ENCODE assay signal across 8 cellular contexts in the genomic region with DNA sequence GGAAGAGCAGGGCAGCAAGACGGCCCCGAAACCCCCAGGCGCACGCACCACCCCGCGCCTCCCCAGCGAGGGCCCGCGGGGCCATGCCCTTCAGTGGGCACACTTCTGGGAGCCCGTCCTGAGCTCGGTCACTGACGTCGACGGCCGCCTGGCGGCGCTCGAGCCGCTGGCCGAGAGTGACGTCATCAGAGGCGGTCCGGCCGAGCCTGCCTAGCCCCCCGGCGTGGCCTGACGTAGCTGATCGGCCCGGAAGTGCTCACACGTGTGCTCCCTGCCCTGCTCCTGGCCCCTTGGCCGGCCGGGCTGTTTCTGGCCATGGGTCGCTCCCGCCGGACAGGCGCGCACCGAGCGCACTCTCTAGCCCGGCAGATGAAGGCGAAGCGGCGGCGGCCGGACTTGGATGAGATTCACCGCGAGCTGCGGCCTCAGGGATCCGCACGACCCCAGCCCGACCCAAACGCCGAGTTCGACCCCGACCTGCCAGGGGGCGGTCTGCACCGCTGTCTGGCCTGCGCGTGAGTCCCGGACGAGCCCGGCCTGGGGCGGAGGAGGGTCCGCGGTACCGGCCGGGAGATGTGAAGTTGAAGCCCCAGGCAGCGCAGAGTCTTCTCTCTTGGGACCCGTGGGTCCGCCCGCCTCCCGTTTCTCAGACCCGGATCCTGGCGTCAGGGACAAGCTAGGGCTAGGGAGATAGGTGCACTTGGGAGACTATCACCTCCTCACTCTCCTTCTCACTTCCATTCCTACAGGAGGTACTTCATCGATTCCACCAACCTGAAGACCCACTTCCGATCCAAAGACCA. TPM values are rescaled to one million over a fixed set of nuclear protein-coding genes. Genes with fewer than 3 reads are reported as not detected.
DNase-seq lines count a peak whose midpoint lies in the region; ATAC-seq and TF ChIP-seq lines count a peak whose summit lies in the region.

A gene (plus strand): TSS at position 240 of the 803 bp plus-strand sequence. CDS start 76 bp downstream, at position 316.

- H3K27me3 ChIP-seq in BE2C: no peaks in the 10 kb centered on the region
- H3K27me3 ChIP-seq in colonic mucosa: no peaks in the 10 kb centered on the region

- peaks cover 8% of the 10 kb centered on the region for H3K36me3 Mint-ChIP-seq in activated CD4-positive, alpha-beta T cell treated with anti-CD3 and anti-CD28 coated beads, Interleukin-2, amount 10 ng/mL, durations not matched to agents 24 days and 14 days (ENCODE audit: low read depth)

- no peaks in the 10 kb centered on the region; the same call in 1 of the 2 replicates for H3K4me1 ChIP-seq in BE2C
- H3K4me1 ChIP-seq in colonic mucosa: peaks cover 6% of the 10 kb centered on the region

- intact Hi-C loops in activated CD4-positive, alpha-beta T cell treated with anti-CD3 and anti-CD28 coated beads, Interleukin-2, amount 10 ng/mL, durations not matched to agents 24 days and 14 days (cut with micrococcal nuclease): loop anchor here (1.0 to 10.0 kb wide), 4 partner anchors 64 to 225 kb away; a partner anchor contains a TSS
- intact Hi-C loops in colonic mucosa (cut with DNase I): loop anchor here (5.0 to 10.0 kb wide), 2 partner anchors 62 to 155 kb away; a partner anchor contains a TSS

- H3K9ac ChIP-seq in colonic mucosa (ENCODE audit: low read depth in 2 of 2, low read length in 2 of 2): peak within 1 kb of the TSS; percentile 85 to 97

- H3K36me3 ChIP-seq in BE2C: 0 out of 2 replicates have a peak, but pooled peaks cover 3% of the 10 kb centered on the region
- no peaks in the 10 kb centered on the region for H3K36me3 ChIP-seq in colonic mucosa

- no peaks in the 10 kb centered on the region for H3K9me3 Mint-ChIP-seq in activated CD4-positive, alpha-beta T cell treated with anti-CD3 and anti-CD28 coated beads, Interleukin-2, amount 10 ng/mL, durations not matched to agents 24 days and 14 days

- no peaks in the 10 kb centered on the region for H3K9me3 ChIP-seq in BE2C
- no peaks in the 10 kb centered on the region for H3K9me3 ChIP-seq in colonic mucosa

- peaks cover 9% of the 10 kb centered on the region for H3K27me3 Mint-ChIP-seq in activated CD4-positive, alpha-beta T cell treated with anti-CD3 and anti-CD28 coated beads, Interleukin-2, amount 10 ng/mL, durations not matched to agents 24 days and 14 days

- DNase-seq in BE2C (peak; percentile 85), NCI-H510A treated with DMSO at 0.1 percent for 48 hours (lab: John Stamatoyannopoulos, UW) (peak; percentile 85), colonic mucosa (peak; percentile 92), left kidney (ENCODE audit: low read depth, low spot score) (peak; percentile 96)
- DNase-seq in activated CD4-positive, alpha-beta T cell treated with anti-CD3 and anti-CD28 coated beads, Interleukin-2, amount 10 ng/mL, durations not matched to agents 24 days and 14 days: peak; percentile 97
- DNase-seq in stimulated activated CD4-positive, alpha-beta T cell treated with anti-CD3 and anti-CD28 coated beads, Interleukin-1b, Interleukin-23, amount 100 ng/mL, for 48 hours: peak; percentile 91

- peak within 1 kb of the TSS; percentile 92 for H3K27ac Mint-ChIP-seq in activated CD4-positive, alpha-beta T cell treated with anti-CD3 and anti-CD28 coated beads, Interleukin-2, amount 10 ng/mL, durations not matched to agents 24 days and 14 days

- H3K4me3 Mint-ChIP-seq in activated CD4-positive, alpha-beta T cell treated with anti-CD3 and anti-CD28 coated beads, Interleukin-2, amount 10 ng/mL, durations not matched to agents 24 days and 14 days: peak within 1 kb of the TSS; percentile 96

- H3K4me3 ChIP-seq in BE2C (ENCODE audit: low read depth, low read length): peak within 1 kb of the TSS; percentile 75
- H3K4me3 ChIP-seq in colonic mucosa: peak within 1 kb of the TSS; percentile 92

- TF ChIP-seq CTCF in BE2C (IDR thresholded peaks at IDR 0.05; ENCODE audit: low read depth, low read length) (peak; percentile 65), colonic mucosa (IDR thresholded peaks at IDR 0.05) (peak; percentile 88)

- ATAC-seq in GM19025 (IDR thresholded peaks at IDR 0.05; ENCODE audit: low read depth, unreplicated experiment) (peak; percentile 94), HG03354 (IDR thresholded peaks at IDR 0.05; ENCODE audit: poor library complexity, severe bottlenecking, unreplicated experiment) (peak; percentile 97)

- H3K27ac ChIP-seq in colonic mucosa: peak within 1 kb of the TSS; percentile 48

- H3K4me1 Mint-ChIP-seq in activated CD4-positive, alpha-beta T cell treated with anti-CD3 and anti-CD28 coated beads, Interleukin-2, amount 10 ng/mL, durations not matched to agents 24 days and 14 days: peaks cover 27% of the 10 kb centered on the region

RNA-seq across cellular contexts. Expression of the gene that starts here (rescaled TPM):
- 226 TPM for polyA plus RNA-seq in BE2C (2012; ENCODE audit: insufficient read depth, insufficient read length, low read depth)
- 84.0 and 87.1 TPM in 2 replicates for total RNA-seq in activated CD4-positive, alpha-beta T cell treated with anti-CD3 and anti-CD28 coated beads, Interleukin-2, amount 10 ng/mL, durations not matched to agents 24 days and 14 days
- total RNA-seq in colonic mucosa: 10 to 100 TPM; 22.0 to 47.7 TPM

Comparison
In these comparisons a context has a peak if more than half of its experiments do, and no peak if none do; other contexts are left out.
1. Peak in every context shown above with its lines: DNase-seq, ATAC-seq, H3K4me3 ChIP-seq and H3K27ac ChIP-seq.